Comparison of ENCODE assay signal across 19 cellular contexts in the genomic region with DNA sequence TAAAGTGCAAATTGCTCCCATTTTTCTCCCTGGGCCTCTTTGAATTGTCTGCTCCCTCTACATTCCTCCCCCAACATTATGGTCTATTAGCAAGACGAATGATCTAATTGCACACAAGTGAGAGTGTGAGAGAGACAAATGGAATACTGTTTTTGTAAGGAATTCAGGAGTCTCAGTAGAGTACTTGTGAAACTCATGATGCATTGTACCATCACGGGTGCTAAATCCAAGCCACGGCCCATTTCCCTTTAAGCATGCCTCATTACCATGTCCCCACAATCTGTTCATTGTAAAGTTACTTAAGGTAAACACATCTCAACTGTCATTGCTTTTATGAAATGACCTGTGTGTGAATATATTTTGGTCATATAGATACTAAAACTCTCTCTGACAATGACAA.
DNase-seq lines count a peak whose midpoint lies in the region; ATAC-seq and TF ChIP-seq lines count a peak whose summit lies in the region.
"Had no signal": no experiment of that assay in that cellular context is flagged by ENCODE, and none has a peak within 500 bp of the region (broad histone marks: within the 10 kb centered on the region; RNA-seq: fewer than 3 reads in every experiment).

No MANE protein-coding gene starts in this region.

- H3K27ac ChIP-seq in Karpas-422 (ENCODE audit: low read length): no peak overlapping the region
- H3K27ac ChIP-seq: KMS-11 had no signal

- no peaks in the 10 kb centered on the region for H3K36me3 ChIP-seq in Karpas-422 (ENCODE audit: insufficient read depth, low read length)
- H3K36me3 ChIP-seq: BE2C had no signal

- TF ChIP-seq CTCF in GM13977 (IDR thresholded peaks at IDR 0.05; ENCODE audit: extremely low read depth, insufficient read depth, missing control alignments): no peak

- H4K20me1 ChIP-seq in Karpas-422 (ENCODE audit: insufficient read depth, low read depth, low read length): no peaks in the 10 kb centered on the region

- in situ Hi-C loops in GM13977 (cut with MboI; ENCODE audit: low pct_unique_long_range_greater_than_20kb, low sequenced_read_pairs, unreplicated experiment): no loop called here

- no peak overlapping the region for H2AFZ ChIP-seq in Karpas-422 (ENCODE audit: low read length)

- H3K4me3 ChIP-seq in Karpas-422 (ENCODE audit: low read length): no peak overlapping the region

- peak in 2 of 3 experiments; percentile 40 to 98 for DNase-seq in NCI-H1417 (lab: John Stamatoyannopoulos, UW)
- DNase-seq in NCI-H1417 treated with DMSO at 0.1 percent for 48 hours (lab: John Stamatoyannopoulos, UW): no peak
- DNase-seq in NCI-H187 (lab: John Stamatoyannopoulos, UW): peak; percentile 71 to 90
- DNase-seq in NCI-H69 (lab: John Stamatoyannopoulos, UW): peak; percentile 97
- peak; percentile 13 for DNase-seq in renal cortical epithelial cell (ENCODE audit: low read depth)
- DNase-seq in GM13977 (ENCODE audit: low spot score): no peak
- DNase-seq in Karpas-422: no peak
- DNase-seq: 8988T; BE2C; CD4-positive, alpha-beta T cell; GF-D8; NCI-H1048; NCI-H2081; Right ventricle myocardium superior; SK-N-SH; T-cell; T-helper 9 cell had no signal

- H3K79me2 ChIP-seq in Karpas-422 (ENCODE audit: low read length): no peaks in the 10 kb centered on the region

- no peak for ATAC-seq in GM21825 (IDR thresholded peaks at IDR 0.05; ENCODE audit: unreplicated experiment)
- ATAC-seq: T-cell had no signal

- no peaks in the 10 kb centered on the region for H3K27me3 ChIP-seq in Karpas-422 (ENCODE audit: low read length)
- H3K27me3 ChIP-seq: BE2C had no signal

- H3K9me2 ChIP-seq in Karpas-422 (replicated peaks; ENCODE audit: insufficient read depth, low read length): no peaks in the 10 kb centered on the region
- H3K9me2 ChIP-seq: SK-N-SH had no signal

- H3K4me2 ChIP-seq in Karpas-422 (ENCODE audit: low read depth, low read length, poor library complexity, severe bottlenecking): no peak overlapping the region
- H3K4me2 ChIP-seq: KMS-11, SK-N-SH had no signal

- H3K4me1 ChIP-seq in Karpas-422 (ENCODE audit: low read length): peaks cover 6% of the 10 kb centered on the region
- H3K4me1 ChIP-seq: BE2C had no signal

- H3K9ac ChIP-seq in Karpas-422 (ENCODE audit: low read length): no peak overlapping the region
- H3K9ac ChIP-seq: KMS-11, SK-N-SH had no signal

- no peaks in the 10 kb centered on the region for H3K9me3 ChIP-seq in Karpas-422 (ENCODE audit: low read length)
- H3K9me3 ChIP-seq: BE2C, SK-N-SH had no signal

Comparison
In these comparisons a context has a peak if more than half of its experiments do, and no peak if none do; other contexts are left out.
1. DNase-seq: peak in NCI-H1417 (2 of 3), NCI-H187 (2 of 2), NCI-H69 (single experiment) and renal cortical epithelial cell (single experiment); none in NCI-H1417 treated with DMSO at 0.1 percent for 48 hours (single experiment), GM13977 (single experiment) and Karpas-422 (single experiment).